8 cellular contexts compared by ENCODE assay signal in genomic region chr11:69641681-69642548, GRCh38. TPM values are rescaled to one million over a fixed set of nuclear protein-coding genes. Genes with fewer than 3 reads are reported as not detected.
DNase-seq lines count a peak whose midpoint lies in the region; ATAC-seq and TF ChIP-seq lines count a peak whose summit lies in the region.

No MANE protein-coding gene starts in this region.

- H4K20me1 ChIP-seq in Loucy (ENCODE audit: insufficient read depth, low read length, poor library complexity, severe bottlenecking) = no peaks in the 10 kb centered on the region

- DNase-seq in AG10803 (ENCODE audit: low read depth) (no peak), NCI-H1694 treated with DMSO at 0.1 percent for 48 hours (lab: John Stamatoyannopoulos, UW) (no peak), NCI-H2196 treated with DMSO at 0.1 percent for 48 hours (lab: John Stamatoyannopoulos, UW; ENCODE audit: unreplicated experiment) (no peak), erythroblast (lab: John Stamatoyannopoulos, UW) (no peak)
- peak; percentile 38 for DNase-seq in natural killer cell treated with Interleukin-12 subunit alpha and Interleukin-12 subunit beta and Interleukin-15 and Interleukin-18, amount 100 ng/mL, for 72 hours (ENCODE audit: low spot score)

- H3F3A ChIP-seq in Loucy (ENCODE audit: low read depth) = no peaks in the 10 kb centered on the region

- H3K9me2 ChIP-seq in Loucy (replicated peaks; ENCODE audit: low read depth, low read length) = no peaks in the 10 kb centered on the region

- peak overlapping the region; percentile 64 for H3K4me2 ChIP-seq in Loucy (ENCODE audit: low read depth, low read length, poor library complexity, severe bottlenecking)

- no peak overlapping the region for H3K27ac Mint-ChIP-seq in natural killer cell treated with Interleukin-12 subunit alpha and Interleukin-12 subunit beta and Interleukin-15 and Interleukin-18, amount 100 ng/mL, for 72 hours

- peak overlapping the region; percentile 61 for H3K9ac ChIP-seq in Loucy (ENCODE audit: low read depth, low read length, poor library complexity, severe bottlenecking)
- peak overlapping the region; percentile 70 to 72 for H3K9ac ChIP-seq in duodenal mucosa (ENCODE audit: low read depth in 1 of 2, low read length in 2 of 2)

- TF ChIP-seq CTCF in AG10803 (conservative IDR thresholded peaks at IDR 0.05; ENCODE audit: low read length) (no peak), Loucy (conservative IDR thresholded peaks at IDR 0.05; ENCODE audit: low read length) (no peak)

- no peaks in the 10 kb centered on the region for H3K4me1 ChIP-seq in Loucy (ENCODE audit: insufficient read depth, low read length, poor library complexity, severe bottlenecking)
- peaks cover 40 to 46% of the 10 kb centered on the region in 2 donors for H3K4me1 ChIP-seq in duodenal mucosa (ENCODE audit: control insufficient read depth in 1 of 2, insufficient read depth in 2 of 2, low read length in 2 of 2)

- ATAC-seq in natural killer cell treated with Interleukin-12 subunit alpha and Interleukin-12 subunit beta and Interleukin-15 and Interleukin-18, amount 100 ng/mL, for 72 hours = no peak
- no peak for ATAC-seq in HG02981 (IDR thresholded peaks at IDR 0.05; ENCODE audit: unreplicated experiment)

- no peaks in the 10 kb centered on the region for H3K9me3 Mint-ChIP-seq in natural killer cell treated with Interleukin-12 subunit alpha and Interleukin-12 subunit beta and Interleukin-15 and Interleukin-18, amount 100 ng/mL, for 72 hours

- peaks cover 19 to 27% of the 10 kb centered on the region in 2 donors for H3K27me3 Mint-ChIP-seq in natural killer cell treated with Interleukin-12 subunit alpha and Interleukin-12 subunit beta and Interleukin-15 and Interleukin-18, amount 100 ng/mL, for 72 hours

- H3K79me2 ChIP-seq in Loucy (ENCODE audit: insufficient read depth, low read length) = no peaks in the 10 kb centered on the region

- H3K36me3 Mint-ChIP-seq in natural killer cell treated with Interleukin-12 subunit alpha and Interleukin-12 subunit beta and Interleukin-15 and Interleukin-18, amount 100 ng/mL, for 72 hours = no peaks in the 10 kb centered on the region

- H3K4me3 ChIP-seq in AG10803 (ENCODE audit: low read length) = peak overlapping the region; percentile 98
- H3K4me3 ChIP-seq in Loucy (ENCODE audit: low read length, poor library complexity, severe bottlenecking) = peak overlapping the region; percentile 70
- H3K4me3 ChIP-seq in duodenal mucosa (ENCODE audit: low read depth in 1 of 2, low read length in 2 of 2) = peak overlapping the region; percentile 78 to 86

- no peak for TF ChIP-seq POLR2A in erythroblast (IDR thresholded peaks at IDR 0.05; ENCODE audit: low read length)

- H3K9me3 ChIP-seq in Loucy (ENCODE audit: insufficient read depth, low read depth, low read length) (no peaks in the 10 kb centered on the region), duodenal mucosa (ENCODE audit: control insufficient read depth in 1 of 2, low read length in 2 of 2) (no peaks in the 10 kb centered on the region)

- H3K36me3 ChIP-seq in Loucy (ENCODE audit: insufficient read depth, low read length) (no peaks in the 10 kb centered on the region), duodenal mucosa (ENCODE audit: control insufficient read depth in 1 of 2, insufficient read depth in 2 of 2, low read length in 2 of 2) (peaks cover 15 to 26% of the 10 kb centered on the region in 2 donors)

- H2AFZ ChIP-seq in Loucy (ENCODE audit: low read length) = no peak overlapping the region

- H3K4me1 Mint-ChIP-seq in natural killer cell treated with Interleukin-12 subunit alpha and Interleukin-12 subunit beta and Interleukin-15 and Interleukin-18, amount 100 ng/mL, for 72 hours (ENCODE audit: low read depth in 2 of 2) = peaks cover 5 to 14% of the 10 kb centered on the region in 2 donors

- H3K27ac ChIP-seq in duodenal mucosa (ENCODE audit: low read depth, low read length) = peak overlapping the region; percentile 52

- H3K4me3 Mint-ChIP-seq in natural killer cell treated with Interleukin-12 subunit alpha and Interleukin-12 subunit beta and Interleukin-15 and Interleukin-18, amount 100 ng/mL, for 72 hours = peak overlapping the region; percentile 82

- H3K27me3 ChIP-seq in Loucy (ENCODE audit: insufficient read depth, low read length, poor library complexity, severe bottlenecking) (no peaks in the 10 kb centered on the region), duodenal mucosa (ENCODE audit: control insufficient read depth in 1 of 2, insufficient read depth in 2 of 2, low read length in 2 of 2) (peaks cover 0 to 9% of the 10 kb centered on the region in 2 donors)

RNA-seq across cellular contexts. Expression of gene CCND1, which starts 1.0 kb away (rescaled TPM):
- total RNA-seq in natural killer cell treated with Interleukin-12 subunit alpha and Interleukin-12 subunit beta and Interleukin-15 and Interleukin-18, amount 100 ng/mL, for 72 hours = under 1 TPM in 1 of 2 donors, not detected in 1; 0.67 TPM

RNA-seq across cellular contexts. Expression of gene LTO1, which starts 33.2 kb away (rescaled TPM):
- total RNA-seq in natural killer cell treated with Interleukin-12 subunit alpha and Interleukin-12 subunit beta and Interleukin-15 and Interleukin-18, amount 100 ng/mL, for 72 hours = 10 to 100 TPM; 23.4 to 37.7 TPM
